Comparison of ENCODE assay signal across 1 cellular context in genomic region chr3:168061332-168061996, GRCh38.
TF ChIP-seq lines count a peak whose summit lies in the region.

No MANE protein-coding gene starts in this region.

TF ChIP-seq in K562, 482 proteins besides CTCF, POLR2A, EP300 and RAD21 (continued from another document):
- no peak for TF ChIP-seq CHD7 (IDR thresholded peaks at IDR 0.05; ENCODE audit: low read depth, low read length)
- no peak for TF ChIP-seq TCF7 (IDR thresholded peaks at IDR 0.05; ENCODE audit: borderline replicate concordance)
- TF ChIP-seq HIVEP1 (CRISPR knock-in tag; IDR thresholded peaks at IDR 0.05), result no peak
- no peak for TF ChIP-seq TRIM24 (IDR thresholded peaks at IDR 0.05)
- TF ChIP-seq ZC3H8 (IDR thresholded peaks at IDR 0.05), result no peak
- TF ChIP-seq E2F5 (CRISPR knock-in tag; IDR thresholded peaks at IDR 0.05), result no peak
- TF ChIP-seq XRCC5 (IDR thresholded peaks at IDR 0.05; ENCODE audit: low read depth, low read length), result no peak
- no peak for TF ChIP-seq TSHZ1 (CRISPR knock-in tag; IDR thresholded peaks at IDR 0.05)
- TF ChIP-seq ZKSCAN3 (CRISPR knock-in tag; IDR thresholded peaks at IDR 0.05), result no peak
- no peak for TF ChIP-seq ASH1L (IDR thresholded peaks at IDR 0.05; ENCODE audit: borderline replicate concordance, low read depth, partially characterized antibody)
- no peak for TF ChIP-seq ZNF407 (IDR thresholded peaks at IDR 0.05; ENCODE audit: low read depth)
- no peak for TF ChIP-seq FOXA3 (CRISPR knock-in tag; conservative IDR thresholded peaks at IDR 0.05 in 1 of 2, IDR thresholded peaks at IDR 0.05 in 1 of 2)
- no peak for TF ChIP-seq NR3C1 (CRISPR knock-in tag; IDR thresholded peaks at IDR 0.05)
- no peak for TF ChIP-seq POLR3A (IDR thresholded peaks at IDR 0.05; ENCODE audit: borderline replicate concordance, extremely low read depth, insufficient read depth, insufficient read length)
- no peak for TF ChIP-seq ZNF445 (CRISPR knock-in tag; IDR thresholded peaks at IDR 0.05; ENCODE audit: low read depth)
- no peak for TF ChIP-seq MTA2 (IDR thresholded peaks at IDR 0.05; ENCODE audit: low read depth)
- no peak for TF ChIP-seq MCM5 (IDR thresholded peaks at IDR 0.05; ENCODE audit: low read depth)
